Comparison of ENCODE assay signal across 8 cellular contexts in the genomic region with DNA sequence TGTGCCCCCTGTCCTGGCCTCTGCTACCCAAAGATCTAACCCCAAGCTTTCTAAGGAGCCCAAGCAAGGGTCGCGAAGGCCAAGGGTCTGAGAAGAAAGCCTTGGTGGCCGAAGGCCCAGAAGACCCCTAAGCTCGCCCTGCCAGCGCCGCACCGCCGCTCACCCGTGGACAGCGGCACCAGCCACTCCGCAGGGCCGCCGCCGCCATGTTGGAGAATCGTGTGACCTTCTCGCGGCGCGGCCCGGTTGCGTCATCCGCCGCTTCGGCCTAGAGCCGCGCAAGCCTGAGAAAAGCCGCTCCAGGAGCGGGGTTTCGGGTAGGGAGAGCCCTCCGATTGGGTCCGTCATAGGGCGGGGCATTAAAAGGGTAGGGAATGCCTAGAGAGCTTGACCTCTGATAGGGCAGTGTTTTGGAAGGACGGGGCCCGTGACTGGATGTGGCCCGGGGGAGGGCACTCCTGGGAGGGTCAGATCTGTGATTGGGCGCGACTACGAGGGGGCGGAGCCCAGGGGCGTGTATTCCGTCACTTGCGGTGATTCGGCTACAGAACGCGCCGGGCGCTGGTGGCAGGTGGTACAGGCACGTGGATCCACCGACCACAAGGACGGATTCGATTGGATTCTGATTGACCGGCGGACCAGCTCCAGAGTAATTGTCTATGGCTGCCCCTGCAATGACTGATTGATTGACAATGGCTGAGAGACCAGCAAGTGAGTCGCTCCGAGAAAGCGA. TPM values are rescaled to one million over a fixed set of nuclear protein-coding genes. Genes with fewer than 3 reads are reported as not detected.
A peak's percentile ranks its signal among the peaks of the same experiment; 100 is the strongest.
DNase-seq lines count a peak whose midpoint lies in the region; ATAC-seq and TF ChIP-seq lines count a peak whose summit lies in the region.

A gene with protein sequence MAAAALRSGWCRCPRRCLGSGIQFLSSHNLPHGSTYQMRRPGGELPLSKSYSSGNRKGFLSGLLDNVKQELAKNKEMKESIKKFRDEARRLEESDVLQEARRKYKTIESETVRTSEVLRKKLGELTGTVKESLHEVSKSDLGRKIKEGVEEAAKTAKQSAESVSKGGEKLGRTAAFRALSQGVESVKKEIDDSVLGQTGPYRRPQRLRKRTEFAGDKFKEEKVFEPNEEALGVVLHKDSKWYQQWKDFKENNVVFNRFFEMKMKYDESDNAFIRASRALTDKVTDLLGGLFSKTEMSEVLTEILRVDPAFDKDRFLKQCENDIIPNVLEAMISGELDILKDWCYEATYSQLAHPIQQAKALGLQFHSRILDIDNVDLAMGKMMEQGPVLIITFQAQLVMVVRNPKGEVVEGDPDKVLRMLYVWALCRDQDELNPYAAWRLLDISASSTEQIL (minus strand): TSS at position 223 of the 733 bp plus-strand sequence. CDS start 15 bp downstream, at position 208.

- H3K9ac ChIP-seq in OCI-LY3 (ENCODE audit: low read length) = peak within 1 kb of the TSS; percentile 98

- no peaks in the 10 kb centered on the region for H3K27me3 ChIP-seq in OCI-LY3 (ENCODE audit: low read depth, low read length)

- peaks cover 52% of the 10 kb centered on the region for H3K79me2 ChIP-seq in OCI-LY3 (ENCODE audit: low read length)

- peaks cover 18% of the 10 kb centered on the region for H3K36me3 ChIP-seq in OCI-LY3 (replicated peaks; ENCODE audit: low read depth, low read length)

- peaks cover 13% of the 10 kb centered on the region for H3K36me3 Mint-ChIP-seq in endothelial cell (ENCODE audit: low read depth, unreplicated experiment)
- H3K36me3 Mint-ChIP-seq in mesothelial cell of epicardium = peaks cover 14% of the 10 kb centered on the region

- H3K27ac ChIP-seq in OCI-LY3 (ENCODE audit: low read length) = peak within 1 kb of the TSS; percentile 68

- peak within 1 kb of the TSS; percentile 73 for H2AFZ ChIP-seq in OCI-LY3 (ENCODE audit: low read depth, low read length)

- H3K4me1 ChIP-seq in OCI-LY3 (ENCODE audit: low read length) = peaks cover 11% of the 10 kb centered on the region

- ATAC-seq in GM21515 (IDR thresholded peaks at IDR 0.05; ENCODE audit: unreplicated experiment) = peak; percentile 96

- no peaks in the 10 kb centered on the region for H3K9me3 ChIP-seq in OCI-LY3 (ENCODE audit: insufficient read depth, low read length)

- H3K27ac Mint-ChIP-seq in endothelial cell (ENCODE audit: unreplicated experiment) (peak within 1 kb of the TSS; percentile 86), mesothelial cell of epicardium (peak within 1 kb of the TSS; percentile 98)

- H3K9me3 Mint-ChIP-seq in endothelial cell (ENCODE audit: unreplicated experiment) (no peaks in the 10 kb centered on the region), mesothelial cell of epicardium (no peaks in the 10 kb centered on the region)

- peak within 1 kb of the TSS; percentile 93 for H3K4me3 Mint-ChIP-seq in endothelial cell (ENCODE audit: unreplicated experiment)
- H3K4me3 Mint-ChIP-seq in mesothelial cell of epicardium = peak within 1 kb of the TSS; percentile 90

- H4K20me1 ChIP-seq in OCI-LY3 (ENCODE audit: insufficient read depth, low read length) = no peaks in the 10 kb centered on the region

- H3K4me3 ChIP-seq in OCI-LY3 (ENCODE audit: low read length) = peak within 1 kb of the TSS; percentile 91

- TF ChIP-seq CTCF in OCI-LY3 (IDR thresholded peaks at IDR 0.05; ENCODE audit: low read depth, low read length) (no peak), endothelial cell (IDR thresholded peaks at IDR 0.05; ENCODE audit: unreplicated experiment) (no peak), mesothelial cell of epicardium (IDR thresholded peaks at IDR 0.05; ENCODE audit: unreplicated experiment) (no peak)

- H3K4me1 Mint-ChIP-seq in endothelial cell (ENCODE audit: unreplicated experiment) (no peaks in the 10 kb centered on the region), mesothelial cell of epicardium (peaks cover 8% of the 10 kb centered on the region)

- DNase-seq in D341Med (ENCODE audit: low spot score) = peak; percentile 96
- peak; percentile 92 for DNase-seq in HuH-7 (ENCODE audit: low spot score)
- DNase-seq in activated CD8-positive, alpha-beta memory T cell treated with anti-CD3 and anti-CD28 coated beads, Interleukin-2, amount 50 U/mL, for 48 hours = peak; percentile 97
- DNase-seq in endothelial cell (ENCODE audit: low spot score) = peak; percentile 96
- peak; percentile 91 to 97 for DNase-seq in mesothelial cell of epicardium (ENCODE audit: low spot score in 2 of 2, unreplicated experiment in 2 of 2)
- DNase-seq in stimulated activated CD8-positive, alpha-beta memory T cell treated with anti-CD3 and anti-CD28 coated beads, Interleukin-15, amount 100 ng/mL, for 48 hours (ENCODE audit: low read depth in 2 of 2) = peak; percentile 97 to 98

- peak within 1 kb of the TSS; percentile 91 for H3K4me2 ChIP-seq in OCI-LY3 (ENCODE audit: low read length)

- H3K27me3 Mint-ChIP-seq in endothelial cell (ENCODE audit: unreplicated experiment) = peaks cover 16% of the 10 kb centered on the region
- H3K27me3 Mint-ChIP-seq in mesothelial cell of epicardium (ENCODE audit: low read depth) = no peaks in the 10 kb centered on the region

RNA-seq across cellular contexts. Expression of the gene that starts here (rescaled TPM):
- total RNA-seq in endothelial cell (ENCODE audit: unreplicated experiment) (46.5 TPM), mesothelial cell of epicardium (76.3 to 80.7 TPM (median 78.3 TPM) in 3 replicates)

Comparison
In these comparisons a context has a peak if more than half of its experiments do, and no peak if none do; other contexts are left out.
1. Peak in every context shown above with its lines: DNase-seq, ATAC-seq, H3K4me3 ChIP-seq and H3K27ac ChIP-seq.